26 cellular contexts compared by ENCODE assay signal in genomic region chr17:74339537-74340195, GRCh38. TPM values are rescaled to one million over a fixed set of nuclear protein-coding genes. Genes with fewer than 3 reads are reported as not detected.
DNase-seq lines count a peak whose midpoint lies in the region; ATAC-seq and TF ChIP-seq lines count a peak whose summit lies in the region.
"Had no signal": no experiment of that assay in that cellular context is flagged by ENCODE, and none has a peak within 500 bp of the region (broad histone marks: within the 10 kb centered on the region; RNA-seq: fewer than 3 reads in every experiment).

No MANE protein-coding gene starts in this region.

- CTCF ChIA-PET in PC-9 (lab: Charles Lee): no interaction called here

- no peak for TF ChIP-seq CTCF in PC-9 (conservative IDR thresholded peaks at IDR 0.05)
- TF ChIP-seq CTCF in endothelial cell (IDR thresholded peaks at IDR 0.05; ENCODE audit: unreplicated experiment): no peak

- H3K4me3 Mint-ChIP-seq in endothelial cell (ENCODE audit: unreplicated experiment): no peak overlapping the region
- H3K4me3 Mint-ChIP-seq: activated CD8-positive, alpha-beta T cell treated with anti-CD3 and anti-CD28 coated beads, Interleukin-2, amount 10 ng/mL, durations not matched to agents 7 days and 5 days; dendritic cell treated with granulocyte-macrophage colony-stimulating factor and Interleukin-4, amounts not matched to agents 40 ng/mL and 50 ng/mL, for 4 days had no signal

- POLR2A ChIA-PET in PC-9 (lab: Charles Lee; ENCODE audit: unreplicated experiment): no interaction called here

- no TSS peak for BruUV-seq in PC-9 (replicated peaks; lab: Mats Ljungman, UMichigan)

- H3K27me3 ChIP-seq in PC-9 (ENCODE audit: insufficient read depth, low read depth): peaks cover 97% of the 10 kb centered on the region
- H3K27me3 ChIP-seq: neutrophil, uterus had no signal

- DNase-seq in NCI-H2196 (lab: John Stamatoyannopoulos, UW; ENCODE audit: unreplicated experiment) (peak; percentile 17), NCI-H2196 treated with DMSO at 0.1 percent for 48 hours (lab: John Stamatoyannopoulos, UW; ENCODE audit: unreplicated experiment) (no peak), NCI-H345 treated with DMSO at 0.1 percent for 48 hours (lab: John Stamatoyannopoulos, UW; ENCODE audit: unreplicated experiment) (peak; percentile 97), caudate nucleus (lab: John Stamatoyannopoulos, UW) (no peak), PC-9 (no peak), endothelial cell (ENCODE audit: low spot score) (no peak), middle frontal gyrus (ENCODE audit: extremely low spot score, low spot score) (no peak)
- DNase-seq: activated CD4-positive, CD25-positive, alpha-beta regulatory T cell; activated CD8-positive, alpha-beta T cell treated with anti-CD3 and anti-CD28 coated beads, Interleukin-2, amount 10 ng/mL, durations not matched to agents 7 days and 5 days; activated T-cell treated with anti-CD3 and anti-CD28 coated beads, Interleukin-2, amount 50 U/mL, for 1 hour; BE2C; IMR-90; NCI-H1930; RPMI8226; stimulated activated CD4-positive, alpha-beta T cell treated with anti-CD3 and anti-CD28 coated beads, Interleukin-4, amount 100 ng/mL, for 24 hours; stomach; uterus had no signal

- peak overlapping the region; percentile 97 for H3K27ac ChIP-seq in caudate nucleus (ENCODE audit: low read depth, low read length)
- no peak overlapping the region for H3K27ac ChIP-seq in PC-9
- H3K27ac ChIP-seq: A549, neutrophil, stomach, uterus had no signal

- H3K4me1 Mint-ChIP-seq in endothelial cell (ENCODE audit: unreplicated experiment): peaks cover 14% of the 10 kb centered on the region

- H3K4me2 ChIP-seq in PC-9: no peak overlapping the region
- H3K4me2 ChIP-seq: A549 had no signal

- H3K9me3 ChIP-seq in PC-9 (ENCODE audit: insufficient read depth, low read depth): no peaks in the 10 kb centered on the region
- H3K9me3 ChIP-seq: A549, BE2C, mucosa of descending colon, neutrophil, stomach, uterus had no signal

- no peak for ATAC-seq in HG03175 (IDR thresholded peaks at IDR 0.05; ENCODE audit: unreplicated experiment)
- ATAC-seq: activated CD8-positive, alpha-beta T cell treated with anti-CD3 and anti-CD28 coated beads, Interleukin-2, amount 10 ng/mL, durations not matched to agents 7 days and 5 days; SK-N-SH treated with all-trans-retinoic acid at 6 μM for 48 hours had no signal

- no peaks in the 10 kb centered on the region for H3F3A ChIP-seq in PC-9 (ENCODE audit: insufficient read depth, low read depth)

- H3K27ac Mint-ChIP-seq in endothelial cell (ENCODE audit: unreplicated experiment): no peak overlapping the region
- H3K27ac Mint-ChIP-seq: activated CD8-positive, alpha-beta T cell treated with anti-CD3 and anti-CD28 coated beads, Interleukin-2, amount 10 ng/mL, durations not matched to agents 7 days and 5 days; dendritic cell treated with granulocyte-macrophage colony-stimulating factor and Interleukin-4, amounts not matched to agents 40 ng/mL and 50 ng/mL, for 4 days had no signal

- intact Hi-C loops in PC-9 (cut with micrococcal nuclease; ENCODE audit: unreplicated experiment): no loop called here

- peaks cover 10% of the 10 kb centered on the region for H3K36me3 Mint-ChIP-seq in endothelial cell (ENCODE audit: low read depth, unreplicated experiment)

- no peak overlapping the region for H3K4me3 ChIP-seq in PC-9
- H3K4me3 ChIP-seq: A549, mucosa of descending colon, stomach, uterus had no signal

- H3K36me3 ChIP-seq in PC-9 (ENCODE audit: low read depth): no peaks in the 10 kb centered on the region
- H3K36me3 ChIP-seq: BE2C, neutrophil, stomach, uterus had no signal

- H3K79me2 ChIP-seq in PC-9 (ENCODE audit: low read depth): no peaks in the 10 kb centered on the region

- no peaks in the 10 kb centered on the region for H4K20me1 ChIP-seq in PC-9 (ENCODE audit: insufficient read depth)

- H2AFZ ChIP-seq in PC-9: no peak overlapping the region

- H3K9me3 Mint-ChIP-seq in endothelial cell (ENCODE audit: unreplicated experiment): no peaks in the 10 kb centered on the region
- H3K9me3 Mint-ChIP-seq: dendritic cell treated with granulocyte-macrophage colony-stimulating factor and Interleukin-4, amounts not matched to agents 40 ng/mL and 50 ng/mL, for 4 days had no signal

- H3K9me2 ChIP-seq in PC-9 (ENCODE audit: insufficient read depth): no peaks in the 10 kb centered on the region

- H3K4me1 ChIP-seq in PC-9 (replicated peaks; ENCODE audit: insufficient read depth): no peaks in the 10 kb centered on the region
- H3K4me1 ChIP-seq: A549, BE2C, stomach, uterus had no signal

- peaks cover 8% of the 10 kb centered on the region for H3K27me3 Mint-ChIP-seq in endothelial cell (ENCODE audit: unreplicated experiment)

RNA-seq across cellular contexts. Expression of gene KIF19, which starts 13.6 kb away (rescaled TPM):
- total RNA-seq in PC-9 (2021) (not detected in 2 replicates), endothelial cell (ENCODE audit: unreplicated experiment) (48.1 TPM)
- total RNA-seq: IMR-90, M059J had no signal

RNA-seq across cellular contexts. Expression of gene BTBD17, which starts 22.0 kb away (rescaled TPM):
- total RNA-seq in PC-9 (2021) (not detected in 2 replicates), endothelial cell (ENCODE audit: unreplicated experiment) (2.7 TPM)
- total RNA-seq: activated CD8-positive, alpha-beta T cell treated with anti-CD3 and anti-CD28 coated beads, Interleukin-2, amount 10 ng/mL, durations not matched to agents 7 days and 5 days; endothelial cell of umbilical vein; IMR-90; M059J; stomach had no signal

RNA-seq across cellular contexts. Expression of gene GPR142, which starts 27.6 kb away (rescaled TPM):
- total RNA-seq in PC-9 (2021) (not detected in 2 replicates), endothelial cell (ENCODE audit: unreplicated experiment) (0.18 TPM)
- total RNA-seq: activated CD8-positive, alpha-beta T cell treated with anti-CD3 and anti-CD28 coated beads, Interleukin-2, amount 10 ng/mL, durations not matched to agents 7 days and 5 days; endothelial cell of umbilical vein; IMR-90; lower leg skin; M059J; stomach had no signal

Comparison
In these comparisons a context has a peak if more than half of its experiments do, and no peak if none do; other contexts are left out.
1. DNase-seq: peak in NCI-H2196 (single experiment) and NCI-H345 treated with DMSO at 0.1 percent for 48 hours (single experiment); none in NCI-H2196 treated with DMSO at 0.1 percent for 48 hours (single experiment), caudate nucleus (0 of 61), PC-9 (0 of 2), endothelial cell (single experiment) and middle frontal gyrus (single experiment).
2. RNA of gene KIF19, which starts 13.6 kb away (total RNA-seq): 48.1 TPM in endothelial cell (single experiment); not detected in PC-9; every median in the first group is over 10 times any median in the second.